Comparison of ENCODE assay signal across 8 cellular contexts in the genomic region with DNA sequence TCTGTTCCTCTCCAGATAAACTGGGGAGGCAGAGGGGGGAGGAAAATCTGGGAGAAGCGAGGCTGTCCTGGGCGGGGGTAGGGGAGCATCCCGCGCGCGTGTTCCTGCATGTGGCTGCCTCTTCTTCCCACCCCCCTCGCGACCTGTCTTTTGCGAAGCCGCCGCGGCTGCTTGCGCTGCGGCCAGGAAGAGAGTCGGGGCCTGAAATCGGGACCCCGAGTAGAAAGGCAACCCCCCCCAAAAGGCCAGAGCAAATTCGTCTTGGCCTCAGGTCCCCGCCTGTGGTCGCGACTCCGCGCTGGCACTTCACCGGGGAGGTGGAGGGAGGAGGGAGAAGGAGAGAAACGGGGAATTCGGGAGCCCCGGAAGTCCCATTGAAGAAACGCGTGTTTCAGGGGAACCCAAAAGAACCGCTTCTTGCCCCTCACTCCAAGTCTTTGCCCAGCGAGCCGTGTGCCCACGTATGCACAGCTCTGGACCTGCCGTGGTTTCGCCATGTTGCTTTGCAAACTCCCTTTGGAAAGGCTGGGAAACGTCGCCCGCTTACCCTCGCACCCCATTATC. TPM values are rescaled to one million over a fixed set of nuclear protein-coding genes. Genes with fewer than 3 reads are reported as not detected.
A peak's percentile ranks its signal among the peaks of the same experiment; 100 is the strongest.
DNase-seq lines count a peak whose midpoint lies in the region; ATAC-seq, FAIRE-seq and TF ChIP-seq lines count a peak whose summit lies in the region.

No MANE protein-coding gene starts in this region.

- H3K9me3 ChIP-seq in SK-N-SH (no peaks in the 10 kb centered on the region), hepatocyte (ENCODE audit: low read depth) (no peaks in the 10 kb centered on the region), small intestine (ENCODE audit: control insufficient read depth, low read depth) (no peaks in the 10 kb centered on the region)

- no peaks in the 10 kb centered on the region for H3K27me3 Mint-ChIP-seq in activated naive CD4-positive, alpha-beta T cell treated with anti-CD3 and anti-CD28 coated beads, Interleukin-2, amount 50 U/mL, for 24 hours

- H4K20me1 ChIP-seq in SK-N-SH (ENCODE audit: insufficient read depth), result no peaks in the 10 kb centered on the region
- peaks cover 23% of the 10 kb centered on the region for H4K20me1 ChIP-seq in hepatocyte (ENCODE audit: insufficient read depth, poor library complexity, severe bottlenecking)

- H3K9me3 Mint-ChIP-seq in activated naive CD4-positive, alpha-beta T cell treated with anti-CD3 and anti-CD28 coated beads, Interleukin-2, amount 50 U/mL, for 24 hours, result no peaks in the 10 kb centered on the region

- FAIRE-seq in small intestine (lab: Jason Lieb, UNC), result no peak

- TF ChIP-seq RAD21 in SK-N-SH (IDR thresholded peaks at IDR 0.05; ENCODE audit: low read length), result no peak

- H3K4me1 ChIP-seq in SK-N-SH (ENCODE audit: control insufficient read depth in 1 of 2, insufficient read depth in 2 of 2, low read depth in 1 of 2, low read length in 1 of 2) (peaks cover 0 to 4% of the 10 kb centered on the region in 2 experiments; a peak in 2 of 4 replicates), hepatocyte (ENCODE audit: insufficient read depth) (peaks cover 46% of the 10 kb centered on the region), small intestine (ENCODE audit: control insufficient read depth in 2 of 2, insufficient read depth in 1 of 2, low read depth in 1 of 2, low read length in 1 of 2) (peaks cover 4 to 10% of the 10 kb centered on the region in 2 donors)

- H3K4me3 ChIP-seq in SK-N-SH (ENCODE audit: low read depth in 2 of 2, low read length in 1 of 2) (no peak overlapping the region), hepatocyte (peak overlapping the region; percentile 95), small intestine (ENCODE audit: low read depth in 1 of 2, low read length in 2 of 2) (peak overlapping the region; percentile 76 to 90)

- H3K79me2 ChIP-seq in SK-N-SH (ENCODE audit: insufficient read depth) (no peaks in the 10 kb centered on the region), hepatocyte (peaks cover 48% of the 10 kb centered on the region)

- CTCF ChIA-PET in SK-N-SH (lab: Yijun Ruan, JAX), result interaction anchor here (0.7 to 6.5 kb wide), 3 partner anchors 11 to 389 kb away, joined by 3 to 162 read pairs (median 44); no protein-coding TSS in a partner anchor

- H3K9ac ChIP-seq in SK-N-SH, result no peak overlapping the region

- H3K27me3 ChIP-seq in SK-N-SH (ENCODE audit: insufficient read depth), result peaks cover 96% of the 10 kb centered on the region
- H3K27me3 ChIP-seq in hepatocyte, result no peaks in the 10 kb centered on the region
- H3K27me3 ChIP-seq in small intestine (ENCODE audit: control insufficient read depth in 2 of 2, insufficient read depth in 2 of 2, low read length in 2 of 2), result no peaks in the 10 kb centered on the region

- H3K27ac ChIP-seq in SK-N-SH (ENCODE audit: low read depth in 2 of 2, low read length in 1 of 2), result no peak overlapping the region
- H3K27ac ChIP-seq in hepatocyte, result peak overlapping the region; percentile 98
- peak overlapping the region; percentile 80 to 98 for H3K27ac ChIP-seq in small intestine (ENCODE audit: low read depth in 1 of 2, low read length in 1 of 2)

- H3K4me1 Mint-ChIP-seq in activated naive CD4-positive, alpha-beta T cell treated with anti-CD3 and anti-CD28 coated beads, Interleukin-2, amount 50 U/mL, for 24 hours, result peaks cover 27% of the 10 kb centered on the region

- no peak for TF ChIP-seq EP300 in SK-N-SH (IDR thresholded peaks at IDR 0.05; ENCODE audit: borderline replicate concordance in 1 of 2, low read depth in 1 of 2, low read length in 1 of 2)

- peak overlapping the region; percentile 98 for H3K4me3 Mint-ChIP-seq in activated naive CD4-positive, alpha-beta T cell treated with anti-CD3 and anti-CD28 coated beads, Interleukin-2, amount 50 U/mL, for 24 hours

- ATAC-seq in SK-N-SH treated with all-trans-retinoic acid at 6 μM for 48 hours, result no peak
- no peak for ATAC-seq in GM21515 (IDR thresholded peaks at IDR 0.05; ENCODE audit: unreplicated experiment)
- no peak for ATAC-seq in HG03175 (IDR thresholded peaks at IDR 0.05; ENCODE audit: unreplicated experiment)

- POLR2A ChIA-PET in SK-N-SH (lab: Yijun Ruan, JAX), result no interaction called here

- 0 out of 2 replicates have a peak overlapping the region, but pooled peaks have one; percentile 46 for H2AFZ ChIP-seq in SK-N-SH (ENCODE audit: low read depth)
- peak overlapping the region; percentile 35 for H2AFZ ChIP-seq in hepatocyte

- 7% methylated on average over 24 of the region's 39 CpGs for WGBS in SK-N-SH (ENCODE audit: low lambda C conversion rate)
- WGBS in hepatocyte (ENCODE audit: low lambda C conversion rate, missing lambda C conversion rate), result under 1% methylated on average over 22 of the region's 39 CpGs
- WGBS in small intestine, 3 donors, result 0 to 1% (median 1%) methylated on average over 31 to 39 of the region's 39 CpGs

- H3K27ac Mint-ChIP-seq in activated naive CD4-positive, alpha-beta T cell treated with anti-CD3 and anti-CD28 coated beads, Interleukin-2, amount 50 U/mL, for 24 hours, result peak overlapping the region; percentile 95

- no peak for DNase-seq in SK-N-SH
- DNase-seq in hepatocyte (ENCODE audit: low spot score), result peak; percentile 40
- DNase-seq in small intestine, result peak; percentile 29
- DNase-seq in DMS79 (lab: John Stamatoyannopoulos, UW), result no peak

- H3K36me3 ChIP-seq in SK-N-SH (replicated peaks in 1 of 2; ENCODE audit: control insufficient read depth in 1 of 2, insufficient read depth in 2 of 2, low read length in 1 of 2), result no peaks in the 10 kb centered on the region
- no peaks in the 10 kb centered on the region for H3K36me3 ChIP-seq in hepatocyte (replicated peaks; ENCODE audit: insufficient read depth, low read depth)
- peaks cover 3 to 8% of the 10 kb centered on the region in 2 donors for H3K36me3 ChIP-seq in small intestine (ENCODE audit: control insufficient read depth in 2 of 2, insufficient read depth in 2 of 2, low read length in 2 of 2)

- TF ChIP-seq CTCF in SK-N-SH (IDR thresholded peaks at IDR 0.05) (no peak), hepatocyte (IDR thresholded peaks at IDR 0.05; ENCODE audit: poor library complexity) (no peak)

- peaks cover 4% of the 10 kb centered on the region for H3F3A ChIP-seq in SK-N-SH (replicated peaks; ENCODE audit: insufficient read depth)

- peak overlapping the region; percentile 50; the same call in 1 of the 2 replicates for H3K4me2 ChIP-seq in SK-N-SH
- peak overlapping the region; percentile 88 for H3K4me2 ChIP-seq in hepatocyte

- H3K9me2 ChIP-seq in SK-N-SH (no peaks in the 10 kb centered on the region), hepatocyte (replicated peaks; ENCODE audit: insufficient read depth) (no peaks in the 10 kb centered on the region)

- peaks cover 31% of the 10 kb centered on the region for H3K36me3 Mint-ChIP-seq in activated naive CD4-positive, alpha-beta T cell treated with anti-CD3 and anti-CD28 coated beads, Interleukin-2, amount 50 U/mL, for 24 hours

TF ChIP-seq in SK-N-SH, 30 proteins besides CTCF, POLR2A, EP300 and RAD21 (continues in another document):
- TF ChIP-seq, protein P1, sequence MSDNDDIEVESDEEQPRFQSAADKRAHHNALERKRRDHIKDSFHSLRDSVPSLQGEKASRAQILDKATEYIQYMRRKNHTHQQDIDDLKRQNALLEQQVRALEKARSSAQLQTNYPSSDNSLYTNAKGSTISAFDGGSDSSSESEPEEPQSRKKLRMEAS (IDR thresholded peaks at IDR 0.05; ENCODE audit: low read depth), result no peak
- TF ChIP-seq POLR2AphosphoS5 (IDR thresholded peaks at IDR 0.05; ENCODE audit: low read depth, low read length) (no peak), USF2 (IDR thresholded peaks at IDR 0.05; ENCODE audit: borderline replicate concordance, low read depth, low read length) (no peak)

TF ChIP-seq in SK-N-SH treated with all-trans-retinoic acid at 6 μM for 48 hours, 23 proteins besides CTCF, POLR2A, EP300 and RAD21 (continues in another document):
- TF ChIP-seq CSDC2 (CRISPR knock-in tag; IDR thresholded peaks at IDR 0.05), result no peak
- TF ChIP-seq POU6F1 (CRISPR knock-in tag; IDR thresholded peaks at IDR 0.05; ENCODE audit: borderline replicate concordance, low read depth), result no peak
- TF ChIP-seq TOX (CRISPR knock-in tag; IDR thresholded peaks at IDR 0.05; ENCODE audit: borderline replicate concordance), result no peak
- TF ChIP-seq ZFP30 (CRISPR knock-in tag; IDR thresholded peaks at IDR 0.05), result no peak
- no peak for TF ChIP-seq OSR1 (CRISPR knock-in tag; IDR thresholded peaks at IDR 0.05)
- TF ChIP-seq PPARA (CRISPR knock-in tag; IDR thresholded peaks at IDR 0.05; ENCODE audit: borderline replicate concordance), result no peak

RNA-seq across cellular contexts. Expression of gene CCND2, which starts 0.9 kb away (rescaled TPM):
- not detected in 2 replicates for polyA plus RNA-seq in SK-N-SH (2012; rRNA removed)
- polyA plus RNA-seq in SK-N-SH (2012; cell fraction: cytosol; rRNA removed), result not detected in 2 replicates
- polyA plus RNA-seq in SK-N-SH (2012; cell fraction: nucleus; rRNA removed), result not detected in 2 replicates
- 232 and 250 TPM in 2 replicates for total RNA-seq in hepatocyte
- polyA plus RNA-seq in hepatocyte, result 131 and 157 TPM in 2 replicates
- polyA plus RNA-seq in small intestine, result 10 to 100 TPM in 1 of 3 donors, 1 to 10 TPM in 2; 5.6 to 38.1 (median 5.9) TPM

RNA-seq across cellular contexts. Expression of gene TIGAR, which starts 46.5 kb away (rescaled TPM):
- 8.3 and 11.2 TPM in 2 replicates for polyA plus RNA-seq in SK-N-SH (2012; rRNA removed)
- 14.3 and 24.2 TPM in 2 replicates for polyA plus RNA-seq in SK-N-SH (2012; cell fraction: cytosol; rRNA removed)
- 3.4 and 6.3 TPM in 2 replicates for polyA plus RNA-seq in SK-N-SH (2012; cell fraction: nucleus; rRNA removed)
- total RNA-seq in hepatocyte, result 6.9 and 7.9 TPM in 2 replicates
- 9.8 and 12.3 TPM in 2 replicates for polyA plus RNA-seq in hepatocyte
- 10 to 100 TPM in 1 of 3 donors, 1 to 10 TPM in 2; 4.7 to 10.1 (median 6.2) TPM for polyA plus RNA-seq in small intestine

Comparison
In these comparisons a context has a peak if more than half of its experiments do, and no peak if none do; other contexts are left out.
1. DNase-seq: peak in hepatocyte (single experiment) and small intestine (single experiment); none in SK-N-SH (single experiment) and DMS79 (single experiment).
2. H3K27ac ChIP-seq: peak in hepatocyte (single experiment) and small intestine (2 of 2); none in SK-N-SH (0 of 2).
3. H3K4me3 ChIP-seq: peak in hepatocyte (single experiment) and small intestine (2 of 2); none in SK-N-SH (0 of 2).